Comparison of ENCODE assay signal across 8 cellular contexts in genomic region chr15:82952156-82953081, GRCh38. TPM values are rescaled to one million over a fixed set of nuclear protein-coding genes. Genes with fewer than 3 reads are reported as not detected.
DNase-seq lines count a peak whose midpoint lies in the region; ATAC-seq and TF ChIP-seq lines count a peak whose summit lies in the region.

Gene HOMER2, minus strand, starts transcription at chr15:82952720. Its CDS starts 185 bp downstream, at chr15:82952535.

- H4K20me1 ChIP-seq in PC-3 (ENCODE audit: low read length), result no peaks in the 10 kb centered on the region

- H3K36me3 Mint-ChIP-seq in central memory CD8-positive, alpha-beta T cell (ENCODE audit: insufficient read depth), result no peaks in the 10 kb centered on the region
- peaks cover 5 to 8% of the 10 kb centered on the region in 2 donors for H3K36me3 Mint-ChIP-seq in stimulated activated naive B cell treated with anti-CD40 and anti-IgM and Interleukin-4, amounts not matched to agents 10 μg/mL and 1 μg/mL and 100 μg/mL, for 72 hours

- peak within 1 kb of the TSS; percentile 99 for H3K4me2 ChIP-seq in PC-3 (ENCODE audit: low read length)

- CTCF ChIA-PET in PC-3 (lab: Charles Lee), result no interaction called here

- H3K9ac ChIP-seq in PC-3 (ENCODE audit: low read length), result peak within 1 kb of the TSS; percentile 49

- H3K79me2 ChIP-seq in ACC112 (ENCODE audit: control insufficient read depth, insufficient read depth, low read length, unreplicated experiment), result no peaks in the 10 kb centered on the region
- peaks cover 12% of the 10 kb centered on the region; the same call in 1 of the 2 replicates for H3K79me2 ChIP-seq in PC-3 (ENCODE audit: low read length)

- H3K36me3 ChIP-seq in ACC112 (ENCODE audit: insufficient read depth, low read length), result no peaks in the 10 kb centered on the region
- H3K36me3 ChIP-seq in PC-3 (ENCODE audit: low read depth, low read length), result no peaks in the 10 kb centered on the region

- H3K27me3 ChIP-seq in ACC112 (ENCODE audit: insufficient read depth, low read length), result peaks cover 3% of the 10 kb centered on the region
- no peaks in the 10 kb centered on the region for H3K27me3 ChIP-seq in PC-3 (ENCODE audit: low read length)

- no peaks in the 10 kb centered on the region for H3K9me3 ChIP-seq in PC-3 (ENCODE audit: low read length)

- H3K27me3 Mint-ChIP-seq in central memory CD8-positive, alpha-beta T cell, result peaks cover 3% of the 10 kb centered on the region
- H3K27me3 Mint-ChIP-seq in stimulated activated naive B cell treated with anti-CD40 and anti-IgM and Interleukin-4, amounts not matched to agents 10 μg/mL and 1 μg/mL and 100 μg/mL, for 72 hours, result no peaks in the 10 kb centered on the region

- no peaks in the 10 kb centered on the region for H3K9me2 ChIP-seq in PC-3 (replicated peaks; ENCODE audit: low read length)

- H3K27ac ChIP-seq in ACC112 (ENCODE audit: low read depth, low read length) (no peak within 1 kb of the TSS), PC-3 (ENCODE audit: low read length) (no peak within 1 kb of the TSS)

- no TSS peak for BruUV-seq in PC-3 (replicated peaks; lab: Mats Ljungman, UMichigan)

- no peaks in the 10 kb centered on the region for H3F3A ChIP-seq in PC-3 (ENCODE audit: low read length, unreplicated experiment)

- H3K27ac Mint-ChIP-seq in central memory CD8-positive, alpha-beta T cell (ENCODE audit: low read depth), result no peak within 1 kb of the TSS
- no peak within 1 kb of the TSS for H3K27ac Mint-ChIP-seq in stimulated activated naive B cell treated with anti-CD40 and anti-IgM and Interleukin-4, amounts not matched to agents 10 μg/mL and 1 μg/mL and 100 μg/mL, for 72 hours

- TF ChIP-seq CTCF in GM13976 (IDR thresholded peaks at IDR 0.05; ENCODE audit: borderline replicate concordance, control extremely low read depth, extremely low read depth, insufficient read depth, missing control alignments), result no peak
- TF ChIP-seq CTCF in PC-3 (conservative IDR thresholded peaks at IDR 0.05; ENCODE audit: low read depth, low read length), result no peak

- peak; percentile 55 for DNase-seq in GM13976 (ENCODE audit: low spot score)
- peak; percentile 26 for DNase-seq in PC-3
- no peak for DNase-seq in central memory CD8-positive, alpha-beta T cell (ENCODE audit: low spot score in 2 of 2)
- DNase-seq in left colon, result peak; percentile 26 to 27
- peak; percentile 29 for DNase-seq in stimulated activated naive B cell treated with anti-CD40 and anti-IgM and Interleukin-4, amounts not matched to agents 10 μg/mL and 1 μg/mL and 100 μg/mL, for 72 hours
- no peak for DNase-seq in NAMALWA (ENCODE audit: low spot score)

- H3K4me3 ChIP-seq in ACC112 (ENCODE audit: low read depth, low read length) (peak within 1 kb of the TSS; percentile 80), PC-3 (ENCODE audit: low read length) (peak within 1 kb of the TSS; percentile 86)

- H2AFZ ChIP-seq in ACC112 (ENCODE audit: low read length, unreplicated experiment) (peak within 1 kb of the TSS; percentile 68), PC-3 (ENCODE audit: low read length) (peak within 1 kb of the TSS; percentile 96)

- H3K4me1 ChIP-seq in ACC112 (ENCODE audit: control insufficient read depth, insufficient read depth, low read length, unreplicated experiment), result no peaks in the 10 kb centered on the region
- peaks cover 23% of the 10 kb centered on the region for H3K4me1 ChIP-seq in PC-3 (ENCODE audit: insufficient read depth, low read length)

- POLR2A ChIA-PET in PC-3 (lab: Charles Lee; ENCODE audit: unreplicated experiment), result no interaction called here

- H3K4me1 Mint-ChIP-seq in central memory CD8-positive, alpha-beta T cell, result no peaks in the 10 kb centered on the region
- peaks cover 0 to 11% of the 10 kb centered on the region in 2 donors for H3K4me1 Mint-ChIP-seq in stimulated activated naive B cell treated with anti-CD40 and anti-IgM and Interleukin-4, amounts not matched to agents 10 μg/mL and 1 μg/mL and 100 μg/mL, for 72 hours

- peak; percentile 60 for ATAC-seq in PC-3
- no peak for ATAC-seq in central memory CD8-positive, alpha-beta T cell (replicated peaks; ENCODE audit: extremely low read depth, poor library complexity, severe bottlenecking)
- ATAC-seq in left colon, result peak; percentile 60
- ATAC-seq in stimulated activated naive B cell treated with anti-CD40 and anti-IgM and Interleukin-4, amounts not matched to agents 10 μg/mL and 1 μg/mL and 100 μg/mL, for 72 hours (replicated peaks), result peak; percentile 37 to 48
- ATAC-seq in HG03460 (IDR thresholded peaks at IDR 0.05; ENCODE audit: unreplicated experiment), result no peak

- in situ Hi-C loops in GM13976 (cut with MboI; ENCODE audit: low sequenced_read_pairs, unreplicated experiment), result no loop called here

- no peaks in the 10 kb centered on the region for H3K9me3 Mint-ChIP-seq in central memory CD8-positive, alpha-beta T cell
- H3K9me3 Mint-ChIP-seq in stimulated activated naive B cell treated with anti-CD40 and anti-IgM and Interleukin-4, amounts not matched to agents 10 μg/mL and 1 μg/mL and 100 μg/mL, for 72 hours, result no peaks in the 10 kb centered on the region

- intact Hi-C loops in PC-3 (cut with micrococcal nuclease) (no loop called here), left colon (cut with DNase I, micrococcal nuclease) (no loop called here)

- peak within 1 kb of the TSS; percentile 33 for H3K4me3 Mint-ChIP-seq in central memory CD8-positive, alpha-beta T cell
- peak within 1 kb of the TSS; percentile 77 to 78 for H3K4me3 Mint-ChIP-seq in stimulated activated naive B cell treated with anti-CD40 and anti-IgM and Interleukin-4, amounts not matched to agents 10 μg/mL and 1 μg/mL and 100 μg/mL, for 72 hours

RNA-seq across cellular contexts. Expression of gene HOMER2, which starts in this region (rescaled TPM):
- total RNA-seq in PC-3 (2014; rRNA removed), result 22.6 and 29.5 TPM in 2 replicates
- 1 to 10 TPM; 2.0 to 2.1 TPM for total RNA-seq in left colon

Comparison
In these comparisons a context has a peak if more than half of its experiments do, and no peak if none do; other contexts are left out.
1. DNase-seq: peak in GM13976 (single experiment), PC-3 (single experiment), left colon (2 of 2) and stimulated activated naive B cell treated with anti-CD40 and anti-IgM and Interleukin-4, amounts not matched to agents 10 μg/mL and 1 μg/mL and 100 μg/mL, for 72 hours (single experiment); none in central memory CD8-positive, alpha-beta T cell (0 of 2) and NAMALWA (single experiment).
2. ATAC-seq: peak in PC-3 (single experiment), left colon (single experiment) and stimulated activated naive B cell treated with anti-CD40 and anti-IgM and Interleukin-4, amounts not matched to agents 10 μg/mL and 1 μg/mL and 100 μg/mL, for 72 hours (2 of 2); none in central memory CD8-positive, alpha-beta T cell (single experiment) and HG03460 (single experiment).